ENCODE assay signal across 14 cellular contexts in the genomic region with DNA sequence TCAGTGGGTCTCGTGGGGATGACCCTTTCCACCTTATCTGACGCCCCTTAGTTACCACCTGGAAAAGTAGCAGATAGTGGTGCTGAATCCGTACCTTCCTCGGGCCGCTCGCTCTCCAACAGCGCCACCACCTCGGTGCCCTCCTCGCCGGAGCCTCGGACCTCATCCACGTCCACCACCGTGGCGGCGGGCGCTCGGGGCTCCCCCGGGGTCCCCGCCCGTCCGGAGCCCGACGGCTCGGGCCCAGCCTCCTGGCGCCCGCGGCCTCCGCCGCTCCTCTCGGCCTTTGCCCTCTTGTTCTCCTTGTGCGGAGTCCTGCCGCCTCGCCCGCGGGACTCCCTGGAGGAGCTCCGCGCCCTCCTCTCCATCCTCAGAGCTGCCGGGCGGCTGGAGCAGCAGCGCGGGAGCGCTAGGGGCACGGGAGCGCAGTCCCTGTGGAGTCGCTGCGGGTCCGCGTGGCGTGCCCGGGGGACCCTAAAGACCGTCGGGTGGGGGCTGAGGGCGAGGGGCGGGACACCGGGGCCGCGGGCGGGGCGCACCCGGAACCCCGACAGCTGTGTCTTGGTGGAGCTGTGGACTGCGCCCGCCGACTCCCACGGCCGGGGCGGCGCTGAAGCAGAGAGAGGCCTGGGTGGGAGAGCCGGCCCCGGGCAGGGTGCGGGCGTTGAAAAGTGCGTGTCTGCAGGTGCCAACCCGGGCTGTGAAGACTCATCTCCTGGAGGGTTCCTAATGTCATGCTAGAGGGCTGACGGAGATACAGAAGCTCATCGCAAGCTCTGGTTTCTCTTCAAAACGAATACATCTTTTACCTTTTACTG. TPM values are rescaled to one million over a fixed set of nuclear protein-coding genes. Genes with fewer than 3 reads are reported as not detected.
DNase-seq lines count a peak whose midpoint lies in the region; ATAC-seq and TF ChIP-seq lines count a peak whose summit lies in the region.
"Had no signal": no experiment of that assay in that cellular context is flagged by ENCODE, and none has a peak within 500 bp of the region (broad histone marks: within the 10 kb centered on the region; RNA-seq: fewer than 3 reads in every experiment).

A gene (minus strand): TSS at position 452 of the 818 bp plus-strand sequence. CDS start 84 bp downstream, at position 368.

- no peaks in the 10 kb centered on the region for H3K4me1 ChIP-seq in cardiac muscle cell (ENCODE audit: low read depth)
- peaks cover 0 to 5% of the 10 kb centered on the region in 2 donors for H3K4me1 ChIP-seq in right atrium auricular region
- peaks cover 6 to 7% of the 10 kb centered on the region in 2 donors for H3K4me1 ChIP-seq in duodenal mucosa (ENCODE audit: control insufficient read depth in 1 of 2, insufficient read depth in 2 of 2, low read length in 2 of 2)
- H3K4me1 ChIP-seq in thoracic aorta (ENCODE audit: control insufficient read depth in 1 of 2, low read depth in 2 of 2), result no peaks in the 10 kb centered on the region
- H3K4me1 ChIP-seq in CD4-positive, alpha-beta memory T cell (ENCODE audit: insufficient read depth, low read length), result no peaks in the 10 kb centered on the region
- H3K4me1 ChIP-seq: prostate gland had no signal

- POLR2A ChIA-PET in CD4-positive, alpha-beta memory T cell (lab: Charles Lee; ENCODE audit: partially characterized antibody), result no interaction called here

- H3K27me3 ChIP-seq in cardiac muscle cell (peaks cover 69% of the 10 kb centered on the region), right atrium auricular region (peaks cover 3 to 16% of the 10 kb centered on the region in 2 donors), duodenal mucosa (ENCODE audit: control insufficient read depth in 1 of 2, insufficient read depth in 2 of 2, low read length in 2 of 2) (peaks cover 6 to 10% of the 10 kb centered on the region in 2 donors), thoracic aorta (replicated peaks; ENCODE audit: insufficient read depth) (no peaks in the 10 kb centered on the region), WERI-Rb-1 (ENCODE audit: insufficient read depth, low read depth, severe bottlenecking) (peaks cover 56% of the 10 kb centered on the region)
- peaks cover 14% of the 10 kb centered on the region for H3K27me3 ChIP-seq in CD4-positive, alpha-beta memory T cell (ENCODE audit: insufficient read depth, low read length)

- H3K4me3 Mint-ChIP-seq in memory B cell, result peak within 1 kb of the TSS; percentile 54
- H3K4me3 Mint-ChIP-seq in CD4-positive, alpha-beta memory T cell, result peak within 1 kb of the TSS in 3 of 8 donors; percentile 7 to 14 (median 12)

- CTCF ChIA-PET in CD4-positive, alpha-beta memory T cell (lab: Charles Lee; ENCODE audit: partially characterized antibody), result no interaction called here

- intact Hi-C loops in CD4-positive, alpha-beta memory T cell (cut with micrococcal nuclease), result no loop called here

- H3K9me3 Mint-ChIP-seq in memory B cell, result peaks cover under 1% of the 10 kb centered on the region
- H3K9me3 Mint-ChIP-seq in CD4-positive, alpha-beta memory T cell, result peaks cover 0 to 6% (median 0%) of the 10 kb centered on the region in 8 donors

- DNase-seq in cardiac muscle cell (ENCODE audit: low read depth in 1 of 2, low spot score in 1 of 2), result peak in 1 of 2 donors; percentile 20
- no peak for DNase-seq in right atrium auricular region (ENCODE audit: low spot score)
- DNase-seq in memory B cell (ENCODE audit: low spot score in 2 of 2), result no peak
- DNase-seq in thoracic aorta (ENCODE audit: low spot score), result no peak
- no peak for DNase-seq in glomerular visceral epithelial cell (ENCODE audit: extremely low spot score)
- no peak for DNase-seq in CD4-positive, alpha-beta memory T cell
- no peak for DNase-seq in WERI-Rb-1
- DNase-seq: activated CD4-positive, alpha-beta T cell treated with anti-CD3 and anti-CD28 coated beads, Interleukin-2, amount 50 U/mL, for 48 hours; activated effector memory CD4-positive, alpha-beta T cell treated with Interleukin-2 at 50 U/mL for 16 hours; stimulated activated CD4-positive, alpha-beta T cell treated with anti-CD3 and anti-CD28 coated beads, Interleukin-2, amount 100 ng/mL, for 24 hours had no signal

- H3K9me3 ChIP-seq in cardiac muscle cell (ENCODE audit: low read depth), result no peaks in the 10 kb centered on the region
- H3K9me3 ChIP-seq in right atrium auricular region, result no peaks in the 10 kb centered on the region
- no peaks in the 10 kb centered on the region for H3K9me3 ChIP-seq in duodenal mucosa (ENCODE audit: control insufficient read depth in 1 of 2, low read length in 2 of 2)
- no peaks in the 10 kb centered on the region for H3K9me3 ChIP-seq in thoracic aorta
- no peaks in the 10 kb centered on the region for H3K9me3 ChIP-seq in CD4-positive, alpha-beta memory T cell (ENCODE audit: control insufficient read depth in 1 of 2, low read length in 2 of 2)
- peaks cover 9% of the 10 kb centered on the region for H3K9me3 ChIP-seq in WERI-Rb-1 (ENCODE audit: severe bottlenecking)
- H3K9me3 ChIP-seq: prostate gland had no signal

- H3K36me3 Mint-ChIP-seq in memory B cell, result no peaks in the 10 kb centered on the region
- H3K36me3 Mint-ChIP-seq in CD4-positive, alpha-beta memory T cell, result no peaks in the 10 kb centered on the region

- TF ChIP-seq CTCF in cardiac muscle cell (IDR thresholded peaks at IDR 0.05; ENCODE audit: low read depth, low read length) (no peak), right atrium auricular region (IDR thresholded peaks at IDR 0.05) (no peak), thoracic aorta (IDR thresholded peaks at IDR 0.05) (no peak), WERI-Rb-1 (IDR thresholded peaks at IDR 0.05; ENCODE audit: low read depth, low read length) (no peak)

- no peaks in the 10 kb centered on the region for H3K36me3 ChIP-seq in cardiac muscle cell
- H3K36me3 ChIP-seq in right atrium auricular region, result no peaks in the 10 kb centered on the region
- no peaks in the 10 kb centered on the region for H3K36me3 ChIP-seq in duodenal mucosa (ENCODE audit: control insufficient read depth in 1 of 2, insufficient read depth in 2 of 2, low read length in 2 of 2)
- no peaks in the 10 kb centered on the region for H3K36me3 ChIP-seq in thoracic aorta
- no peaks in the 10 kb centered on the region for H3K36me3 ChIP-seq in CD4-positive, alpha-beta memory T cell (ENCODE audit: insufficient read depth, low read length)
- H3K36me3 ChIP-seq in WERI-Rb-1, result no peaks in the 10 kb centered on the region
- H3K36me3 ChIP-seq: prostate gland had no signal

- H3K27me3 Mint-ChIP-seq in memory B cell, result peaks cover 27% of the 10 kb centered on the region
- peaks cover 30 to 44% of the 10 kb centered on the region in 2 donors for H3K27me3 Mint-ChIP-seq in CD4-positive, alpha-beta memory T cell

- peaks cover 3% of the 10 kb centered on the region for H3K4me1 Mint-ChIP-seq in memory B cell
- H3K4me1 Mint-ChIP-seq in CD4-positive, alpha-beta memory T cell, result peaks cover 0 to 7% (median 4%) of the 10 kb centered on the region in 4 donors

- H3K4me3 ChIP-seq in cardiac muscle cell (peak within 1 kb of the TSS; percentile 13), right atrium auricular region (no peak within 1 kb of the TSS), duodenal mucosa (ENCODE audit: low read depth in 1 of 2, low read length in 2 of 2) (peak within 1 kb of the TSS; percentile 53 to 55), thoracic aorta (peak within 1 kb of the TSS; percentile 27), WERI-Rb-1 (ENCODE audit: low read depth, low read length) (no peak within 1 kb of the TSS)
- no peak within 1 kb of the TSS for H3K4me3 ChIP-seq in CD4-positive, alpha-beta memory T cell (ENCODE audit: low read length in 2 of 2)
- H3K4me3 ChIP-seq: lung had no signal

- no peak within 1 kb of the TSS for H3K27ac ChIP-seq in cardiac muscle cell
- H3K27ac ChIP-seq in right atrium auricular region, result no peak within 1 kb of the TSS
- no peak within 1 kb of the TSS for H3K27ac ChIP-seq in duodenal mucosa (ENCODE audit: low read depth, low read length)
- no peak within 1 kb of the TSS for H3K27ac ChIP-seq in thoracic aorta
- H3K27ac ChIP-seq in CD4-positive, alpha-beta memory T cell (ENCODE audit: low read depth, low read length), result no peak within 1 kb of the TSS
- H3K27ac ChIP-seq in WERI-Rb-1, result no peak within 1 kb of the TSS
- H3K27ac ChIP-seq: prostate gland had no signal

- no peak within 1 kb of the TSS for H3K27ac Mint-ChIP-seq in memory B cell
- H3K27ac Mint-ChIP-seq in CD4-positive, alpha-beta memory T cell, result no peak within 1 kb of the TSS

- no peak within 1 kb of the TSS for H3K9ac ChIP-seq in duodenal mucosa (ENCODE audit: low read depth in 1 of 2, low read length in 2 of 2)

- peak; percentile 17 for ATAC-seq in memory B cell (ENCODE audit: low read depth)
- ATAC-seq in thoracic aorta (ENCODE audit: insufficient number of reproducible peaks, low FRiP score, low read depth), result no peak

RNA-seq across cellular contexts. Expression of the gene that starts here (rescaled TPM):
- total RNA-seq in cardiac muscle cell (not detected in 2 replicates), right atrium auricular region (not detected), thoracic aorta (not detected)
- not detected in 2 replicates for polyA plus RNA-seq in cardiac muscle cell
- not detected for total RNA-seq in CD4-positive, alpha-beta memory T cell
- polyA plus RNA-seq in CD4-positive, alpha-beta memory T cell, result not detected
- total RNA-seq: lung; prostate gland; T-helper 2 cell treated with Interferon-gamma antibody and Interleukin-4, amounts not matched to agents 100 ng/mL and 5 ng/mL, for 36 hours had no signal
- polyA plus RNA-seq: lung had no signal

Comparison
In these comparisons a context has a peak if more than half of its experiments do, and no peak if none do; other contexts are left out.
1. H3K4me3 ChIP-seq: peak in cardiac muscle cell (single experiment), duodenal mucosa (2 of 2) and thoracic aorta (single experiment); none in right atrium auricular region (0 of 2), CD4-positive, alpha-beta memory T cell (0 of 2) and WERI-Rb-1 (single experiment).